ENCODE assay signal across 8 cellular contexts in genomic region chr7:6576024-6576866, GRCh38. TPM values are rescaled to one million over a fixed set of nuclear protein-coding genes. Genes with fewer than 3 reads are reported as not detected.
DNase-seq lines count a peak whose midpoint lies in the region; ATAC-seq and TF ChIP-seq lines count a peak whose summit lies in the region.

No MANE protein-coding gene starts in this region.

- H3K9me3 Mint-ChIP-seq in activated CD4-positive, alpha-beta T cell treated with anti-CD3 and anti-CD28 coated beads for 36 hours (ENCODE audit: low read depth) = no peaks in the 10 kb centered on the region
- H3K9me3 Mint-ChIP-seq in activated B cell treated with CpG ODN at 0.5 μM for 24 hours = no peaks in the 10 kb centered on the region

- peak overlapping the region; percentile 17 for H3K4me3 ChIP-seq in iPS-18a (ENCODE audit: low read length)
- peak overlapping the region; percentile 92 for H3K4me3 ChIP-seq in thoracic aorta

- intact Hi-C loops in activated CD4-positive, alpha-beta T cell treated with anti-CD3 and anti-CD28 coated beads for 36 hours (cut with DNase I, micrococcal nuclease) = no loop called here
- intact Hi-C loops in activated B cell treated with CpG ODN at 0.5 μM for 24 hours (cut with micrococcal nuclease) = loop anchor here (5.0 kb wide), 1 partner anchor 151 kb away; no protein-coding TSS in a partner anchor

- H3K27me3 ChIP-seq in iPS-18a (ENCODE audit: control insufficient read depth, insufficient read depth, low read length) = no peaks in the 10 kb centered on the region
- no peaks in the 10 kb centered on the region for H3K27me3 ChIP-seq in thoracic aorta (replicated peaks; ENCODE audit: insufficient read depth)

- H3K9me3 ChIP-seq in iPS-18a (ENCODE audit: control insufficient read depth, low read depth, low read length) (no peaks in the 10 kb centered on the region), thoracic aorta (no peaks in the 10 kb centered on the region)

- H3K9ac ChIP-seq in iPS-18a (ENCODE audit: low read length) = no peak overlapping the region

- DNase-seq in activated CD4-positive, alpha-beta T cell treated with anti-CD3 and anti-CD28 coated beads for 36 hours = peak; percentile 33
- no peak for DNase-seq in activated CD4-positive, alpha-beta T cell treated with anti-CD3 and anti-CD28 coated beads for 1 hour
- DNase-seq in activated B cell treated with CpG ODN at 0.5 μM for 24 hours (no peak), thoracic aorta (ENCODE audit: low spot score) (no peak), activated gamma-delta T cell (lab: John Stamatoyannopoulos, UW) (no peak), GM10266 (ENCODE audit: extremely low spot score) (no peak)

- H3K4me3 Mint-ChIP-seq in activated CD4-positive, alpha-beta T cell treated with anti-CD3 and anti-CD28 coated beads for 36 hours = peak overlapping the region; percentile 83
- peak overlapping the region; percentile 55 for H3K4me3 Mint-ChIP-seq in activated B cell treated with CpG ODN at 0.5 μM for 24 hours

- H3K36me3 Mint-ChIP-seq in activated CD4-positive, alpha-beta T cell treated with anti-CD3 and anti-CD28 coated beads for 36 hours (ENCODE audit: low read depth) = peaks cover 18% of the 10 kb centered on the region
- H3K36me3 Mint-ChIP-seq in activated B cell treated with CpG ODN at 0.5 μM for 24 hours (ENCODE audit: low read depth) = peaks cover 18% of the 10 kb centered on the region

- POLR2A ChIA-PET in activated CD4-positive, alpha-beta T cell treated with anti-CD3 and anti-CD28 coated beads for 36 hours (lab: Charles Lee) = interaction anchor here (0.6 to 1.6 kb wide), 2 partner anchors 13 to 727 kb away, joined by 3 to 8 read pairs; partner anchors contain the start of gene INTS15
- POLR2A ChIA-PET in activated B cell treated with CpG ODN at 0.5 μM for 24 hours (lab: Charles Lee) = interaction anchor here (0.6 to 1.0 kb wide), 2 partner anchors 14 to 660 kb away, joined by 3 to 5 read pairs; partner anchors contain the start of gene INTS15

- H3K4me1 ChIP-seq in iPS-18a (ENCODE audit: control insufficient read depth, low read depth, low read length) (no peaks in the 10 kb centered on the region), thoracic aorta (ENCODE audit: control insufficient read depth in 1 of 2, low read depth in 2 of 2) (peaks cover 4 to 15% of the 10 kb centered on the region in 2 donors)

- CTCF ChIA-PET in activated CD4-positive, alpha-beta T cell treated with anti-CD3 and anti-CD28 coated beads for 36 hours (lab: Charles Lee) = interaction anchor here (0.6 to 1.7 kb wide), 5 partner anchors 11 to 141 kb away, joined by 4 to 6 read pairs (median 5); partner anchors contain the start of gene INTS15
- CTCF ChIA-PET in activated B cell treated with CpG ODN at 0.5 μM for 24 hours (lab: Charles Lee) = interaction anchor here (0.9 to 1.2 kb wide), 2 partner anchors 14 to 60 kb away, joined by 3 read pairs; partner anchors contain the start of gene INTS15

- H3K27me3 Mint-ChIP-seq in activated CD4-positive, alpha-beta T cell treated with anti-CD3 and anti-CD28 coated beads for 36 hours = no peaks in the 10 kb centered on the region
- no peaks in the 10 kb centered on the region for H3K27me3 Mint-ChIP-seq in activated B cell treated with CpG ODN at 0.5 μM for 24 hours

- no peak for ATAC-seq in activated CD4-positive, alpha-beta T cell treated with anti-CD3 and anti-CD28 coated beads for 36 hours
- ATAC-seq in activated B cell treated with CpG ODN at 0.5 μM for 24 hours (ENCODE audit: low read depth) = no peak
- no peak for ATAC-seq in thoracic aorta (ENCODE audit: insufficient number of reproducible peaks, low FRiP score, low read depth)
- ATAC-seq in GM21737 (IDR thresholded peaks at IDR 0.05; ENCODE audit: unreplicated experiment) = no peak

- H3K27ac ChIP-seq in iPS-18a (ENCODE audit: low read length) (no peak overlapping the region), thoracic aorta (no peak overlapping the region)

- peaks cover 10% of the 10 kb centered on the region for H3K36me3 ChIP-seq in iPS-18a (ENCODE audit: control insufficient read depth, low read depth, low read length)
- H3K36me3 ChIP-seq in thoracic aorta = no peaks in the 10 kb centered on the region

- peak overlapping the region; percentile 55 for H3K27ac Mint-ChIP-seq in activated CD4-positive, alpha-beta T cell treated with anti-CD3 and anti-CD28 coated beads for 36 hours
- peak overlapping the region; percentile 4 for H3K27ac Mint-ChIP-seq in activated B cell treated with CpG ODN at 0.5 μM for 24 hours

- peaks cover 20% of the 10 kb centered on the region for H3K4me1 Mint-ChIP-seq in activated CD4-positive, alpha-beta T cell treated with anti-CD3 and anti-CD28 coated beads for 36 hours
- peaks cover 14% of the 10 kb centered on the region for H3K4me1 Mint-ChIP-seq in activated B cell treated with CpG ODN at 0.5 μM for 24 hours

- TF ChIP-seq CTCF in activated B cell treated with CpG ODN at 0.5 μM for 24 hours (IDR thresholded peaks at IDR 0.05) (no peak), thoracic aorta (IDR thresholded peaks at IDR 0.05) (no peak), GM10266 (IDR thresholded peaks at IDR 0.05; ENCODE audit: control insufficient read depth, insufficient read depth, low read depth, missing control alignments) (no peak)

RNA-seq across cellular contexts. Expression of gene ZDHHC4, which starts 1.0 kb away (rescaled TPM):
- 10 to 100 TPM; 30.1 to 34.1 TPM for total RNA-seq in activated CD4-positive, alpha-beta T cell treated with anti-CD3 and anti-CD28 coated beads for 36 hours
- total RNA-seq in activated B cell treated with CpG ODN at 0.5 μM for 24 hours = 33.2 and 37.4 TPM in 2 replicates
- 100 to 1,000 TPM in 1 of 2 donors, 10 to 100 TPM in 1; 35.3 to 101 TPM for total RNA-seq in thoracic aorta

RNA-seq across cellular contexts. Expression of gene INTS15, which starts 13.6 kb away (rescaled TPM):
- 10 to 100 TPM; 27.8 to 31.8 TPM for total RNA-seq in activated CD4-positive, alpha-beta T cell treated with anti-CD3 and anti-CD28 coated beads for 36 hours
- total RNA-seq in activated B cell treated with CpG ODN at 0.5 μM for 24 hours (49.0 and 49.9 TPM in 2 replicates), thoracic aorta (10 to 100 TPM; 37.2 to 45.4 TPM)

RNA-seq across cellular contexts. Expression of gene GRID2IP, which starts 25.0 kb away (rescaled TPM):
- under 1 TPM; 0.05 to 0.11 TPM for total RNA-seq in activated CD4-positive, alpha-beta T cell treated with anti-CD3 and anti-CD28 coated beads for 36 hours
- total RNA-seq in activated B cell treated with CpG ODN at 0.5 μM for 24 hours = 0.93 and 1.3 TPM in 2 replicates
- total RNA-seq in thoracic aorta = under 1 TPM; 0.14 to 0.35 TPM

RNA-seq across cellular contexts. Expression of gene ZNF853, which starts 39.2 kb away (rescaled TPM):
- total RNA-seq in activated CD4-positive, alpha-beta T cell treated with anti-CD3 and anti-CD28 coated beads for 36 hours = 1 to 10 TPM; 1.2 to 1.3 TPM
- total RNA-seq in activated B cell treated with CpG ODN at 0.5 μM for 24 hours (2.8 and 3.2 TPM in 2 replicates), thoracic aorta (10 to 100 TPM; 12.7 to 31.4 TPM)
